3 cellular contexts compared by ENCODE assay signal in the genomic region with DNA sequence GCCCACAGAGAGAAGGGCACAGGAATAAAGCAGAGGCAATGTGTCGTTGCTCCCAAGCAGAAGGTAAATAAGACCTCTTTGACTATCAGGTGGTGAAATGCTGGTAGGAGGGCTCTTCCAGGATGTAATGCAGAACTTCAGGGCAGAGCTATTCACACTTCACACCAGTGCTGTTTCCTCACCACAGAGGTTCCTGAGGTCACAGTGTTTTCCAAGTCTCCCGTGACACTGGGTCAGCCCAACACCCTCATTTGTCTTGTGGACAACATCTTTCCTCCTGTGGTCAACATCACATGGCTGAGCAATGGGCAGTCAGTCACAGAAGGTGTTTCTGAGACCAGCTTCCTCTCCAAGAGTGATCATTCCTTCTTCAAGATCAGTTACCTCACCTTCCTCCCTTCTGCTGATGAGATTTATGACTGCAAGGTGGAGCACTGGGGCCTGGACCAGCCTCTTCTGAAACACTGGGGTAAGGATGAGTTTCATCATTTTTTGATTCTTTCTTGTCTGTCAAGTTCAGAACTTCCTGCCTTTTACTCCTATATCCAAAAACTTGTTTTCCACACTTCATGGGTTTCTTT. TPM values are rescaled to one million over a fixed set of nuclear protein-coding genes. Genes with fewer than 3 reads are reported as not detected.
"Had no signal": no experiment of that assay in that cellular context is flagged by ENCODE, and none has a peak within 500 bp of the region (broad histone marks: within the 10 kb centered on the region; RNA-seq: fewer than 3 reads in every experiment).

No MANE protein-coding gene starts in this region.

RNA-seq across cellular contexts. Expression of gene HLA-DQA1, which starts 4.7 kb away (rescaled TPM):
- total RNA-seq: astrocyte, foreskin keratinocyte, osteocyte had no signal
- polyA plus RNA-seq: foreskin keratinocyte had no signal

RNA-seq across cellular contexts. Expression of gene HLA-DQB1, which starts 24.6 kb away (rescaled TPM):
- total RNA-seq: osteocyte had no signal

RNA-seq across cellular contexts. Expression of gene HLA-DRB1, which starts 52.2 kb away (rescaled TPM):
- total RNA-seq: foreskin keratinocyte, osteocyte had no signal
